Comparison of ENCODE assay signal across 8 cellular contexts in the genomic region with DNA sequence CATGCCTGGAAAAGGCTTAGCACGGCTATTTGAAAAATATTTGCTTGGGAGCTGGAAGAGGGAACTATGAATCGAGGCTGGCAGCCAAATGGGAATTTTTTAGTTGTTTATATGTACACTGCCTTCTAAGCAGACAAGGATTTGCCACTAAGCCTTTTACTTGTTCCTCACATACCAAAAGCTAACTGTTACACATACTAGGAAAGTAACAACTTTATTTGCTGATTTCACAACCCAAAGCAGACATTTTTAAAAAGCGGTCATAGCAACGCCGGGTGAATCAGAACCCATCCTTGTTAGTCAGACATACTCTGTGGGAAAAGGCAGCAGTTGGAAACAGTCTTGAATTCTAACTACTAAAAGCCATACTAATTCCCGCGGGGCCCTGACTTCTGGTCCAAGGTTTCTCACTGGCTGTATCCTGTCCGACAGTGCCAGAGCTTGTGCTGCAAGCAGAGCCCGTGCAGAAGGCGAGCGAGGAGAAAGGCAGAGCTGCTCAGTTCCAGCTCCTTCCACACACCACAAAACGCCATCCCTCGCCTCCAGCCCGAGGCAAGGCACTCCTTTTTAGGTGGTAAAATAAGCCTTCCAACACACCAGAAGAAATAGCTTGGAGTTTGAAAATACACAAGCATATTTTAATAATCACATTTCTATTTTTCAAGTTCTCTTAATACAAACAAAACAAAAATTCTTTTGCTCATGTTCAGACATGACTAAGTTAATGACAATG.
A peak's percentile ranks its signal among the peaks of the same experiment; 100 is the strongest.
DNase-seq lines count a peak whose midpoint lies in the region; ATAC-seq and TF ChIP-seq lines count a peak whose summit lies in the region.

No MANE protein-coding gene starts in this region.

- H3K9me3 ChIP-seq in A673 (ENCODE audit: low read depth, low read length, poor library complexity, severe bottlenecking) = no peaks in the 10 kb centered on the region
- H3K9me3 ChIP-seq in adrenal gland (replicated peaks in 1 of 3) = no peaks in the 10 kb centered on the region

- DNase-seq in A673 (ENCODE audit: low spot score) (peak; percentile 15), HS-27A (ENCODE audit: low read depth) (peak; percentile 79), adrenal gland (peak; percentile 56 to 89 (median 77)), left cardiac atrium (peak; percentile 91), retina (peak; percentile 57), NCI-H2227 (lab: John Stamatoyannopoulos, UW; ENCODE audit: unreplicated experiment) (no peak), germinal center (ENCODE audit: low spot score) (no peak), NCI-H524 treated with DMSO at 0.1 percent for 48 hours (lab: John Stamatoyannopoulos, UW) (no peak)

- TF ChIP-seq CTCF in A673 (conservative IDR thresholded peaks at IDR 0.05; ENCODE audit: low read depth, low read length) = no peak
- no peak for TF ChIP-seq CTCF in adrenal gland (IDR thresholded peaks at IDR 0.05)

- CTCF ChIA-PET in A673 (lab: Charles Lee) = no interaction called here

- H3K36me3 ChIP-seq in A673 (ENCODE audit: insufficient read depth, low read length, poor library complexity, severe bottlenecking) = no peaks in the 10 kb centered on the region
- no peaks in the 10 kb centered on the region for H3K36me3 ChIP-seq in adrenal gland (replicated peaks in 1 of 2)

- H3K4me1 ChIP-seq in A673 (ENCODE audit: insufficient read depth, low read length, poor library complexity, severe bottlenecking) (peaks cover 18% of the 10 kb centered on the region), adrenal gland (replicated peaks in 1 of 2) (peaks cover 54 to 100% of the 10 kb centered on the region in 2 donors)

- peak in 1 of 2 donors; percentile 49 for TF ChIP-seq POLR2A in adrenal gland (IDR thresholded peaks at IDR 0.05)

- POLR2A ChIA-PET in A673 (lab: Charles Lee; ENCODE audit: low non-redundant PET) = no interaction called here

- H3K4me3 ChIP-seq in A673 (ENCODE audit: low read depth, low read length, poor library complexity, severe bottlenecking) = no peak overlapping the region
- no peak overlapping the region for H3K4me3 ChIP-seq in adrenal gland

- H3K27me3 ChIP-seq in A673 (replicated peaks; ENCODE audit: insufficient read depth, low read depth, low read length, poor library complexity) (no peaks in the 10 kb centered on the region), adrenal gland (no peaks in the 10 kb centered on the region)

- WGBS in adrenal gland, 4 donors = 9 to 17% (median 10%) methylated on average over 11 to 14 of the region's 14 CpGs

- peak; percentile 60 to 66 for ATAC-seq in left cardiac atrium

- H3K27ac ChIP-seq in A673 (ENCODE audit: low read depth, low read length, poor library complexity, severe bottlenecking) (no peak overlapping the region), adrenal gland (peak overlapping the region; percentile 58 to 94 (median 90))

- intact Hi-C loops in A673 (cut with micrococcal nuclease; ENCODE audit: unreplicated experiment) = no loop called here
- intact Hi-C loops in adrenal gland (cut with DNase I) = no loop called here
- intact Hi-C loops in left cardiac atrium (cut with DNase I) = no loop called here

- no TSS peak for BruUV-seq in A673 (replicated peaks; lab: Mats Ljungman, UMichigan)

Comparison
In these comparisons a context has a peak if more than half of its experiments do, and no peak if none do; other contexts are left out.
1. DNase-seq: peak in A673 (single experiment), HS-27A (single experiment), adrenal gland (7 of 7), left cardiac atrium (single experiment) and retina (single experiment); none in NCI-H2227 (single experiment), germinal center (single experiment) and NCI-H524 treated with DMSO at 0.1 percent for 48 hours (single experiment).